8 cellular contexts compared by ENCODE assay signal in the genomic region with DNA sequence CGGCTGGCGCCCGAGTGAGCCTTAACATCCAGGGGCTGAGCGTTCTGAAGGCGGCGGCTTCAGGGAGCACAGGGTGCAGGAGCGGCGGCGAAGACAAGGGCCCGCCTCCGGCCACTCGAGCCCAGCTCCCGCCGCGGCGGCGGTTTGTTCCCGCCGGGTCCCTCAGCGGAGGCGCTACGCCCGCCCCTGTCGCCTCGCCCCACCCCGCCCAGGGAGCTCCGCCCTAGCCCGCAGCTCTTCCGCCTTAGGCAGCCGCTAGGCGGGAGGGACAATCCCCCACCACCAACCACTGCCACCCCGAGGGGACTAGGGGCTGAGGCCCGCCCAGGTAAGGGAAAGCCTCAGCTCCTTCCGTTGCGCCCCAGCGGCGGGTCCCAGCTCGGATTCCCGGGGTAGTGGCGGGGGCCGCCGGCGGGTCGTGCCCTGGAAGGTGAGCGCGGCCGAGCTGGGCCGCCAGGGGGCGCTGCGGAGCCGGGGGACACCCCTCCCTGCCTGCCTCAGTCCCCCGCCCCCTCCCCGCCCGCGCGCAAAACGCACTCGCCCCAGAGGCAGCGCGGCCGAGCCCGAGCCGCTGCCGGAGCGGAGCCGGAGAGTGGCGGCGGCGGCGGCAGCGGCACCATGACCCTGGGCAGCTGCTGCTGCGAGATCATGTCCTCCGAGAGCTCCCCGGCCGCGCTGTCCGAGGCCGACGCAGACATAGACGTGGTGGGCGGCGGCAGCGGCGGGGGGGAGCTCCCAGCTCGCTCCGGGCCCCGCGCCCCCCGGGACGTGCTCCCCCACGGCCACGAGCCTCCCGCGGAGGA. TPM values are rescaled to one million over a fixed set of nuclear protein-coding genes. Genes with fewer than 3 reads are reported as not detected.
DNase-seq lines count a peak whose midpoint lies in the region; ATAC-seq and TF ChIP-seq lines count a peak whose summit lies in the region.

A gene (plus strand): TSS at position 527 of the 803 bp plus-strand sequence. CDS start 92 bp downstream, at position 619.

- WGBS in urinary bladder, result under 1% methylated on average over 94 of the region's 94 CpGs

- H3K27me3 Mint-ChIP-seq in activated naive CD4-positive, alpha-beta T cell treated with anti-CD3 and anti-CD28 coated beads, Interleukin-2, amount 50 U/mL, for 24 hours, result peaks cover 18% of the 10 kb centered on the region
- peaks cover 45% of the 10 kb centered on the region for H3K27me3 Mint-ChIP-seq in progenitor cell of endocrine pancreas

- H3K27ac ChIP-seq in HCT116 (ENCODE audit: low read depth, low read length) (peak within 1 kb of the TSS; percentile 96), urinary bladder (ENCODE audit: low read depth) (peak within 1 kb of the TSS; percentile 41)

- POLR2A ChIA-PET in HCT116 (lab: Charles Lee), result interaction anchor here (0.7 to 1.1 kb wide), 5 partner anchors 11 to 290 kb away, joined by 3 to 5 read pairs (median 4); no protein-coding TSS in a partner anchor

- peaks cover 33% of the 10 kb centered on the region for H3K79me2 ChIP-seq in HCT116 (ENCODE audit: insufficient read depth, low read length)

- H3K36me3 Mint-ChIP-seq in activated naive CD4-positive, alpha-beta T cell treated with anti-CD3 and anti-CD28 coated beads, Interleukin-2, amount 50 U/mL, for 24 hours, result no peaks in the 10 kb centered on the region
- no peaks in the 10 kb centered on the region for H3K36me3 Mint-ChIP-seq in progenitor cell of endocrine pancreas (ENCODE audit: insufficient read depth)

- peaks cover 3 to 9% of the 10 kb centered on the region in 2 experiments; a peak in 3 of 4 replicates for H3K4me1 ChIP-seq in HCT116 (ENCODE audit: control insufficient read depth in 1 of 2, insufficient read depth in 2 of 2, low read length in 2 of 2)
- H3K4me1 ChIP-seq in urinary bladder (ENCODE audit: insufficient read depth), result peaks cover 2% of the 10 kb centered on the region

- TF ChIP-seq RAD21 in HCT116 (IDR thresholded peaks at IDR 0.05; ENCODE audit: low read depth), result peak; percentile 38; the same call in 1 of the 2 replicates

- DNase-seq in GM10266 (ENCODE audit: extremely low spot score), result peak; percentile 99
- DNase-seq in HCT116 (ENCODE audit: low read depth, low spot score), result peak; percentile 79
- peak; percentile 82 for DNase-seq in MG63
- peak; percentile 82 for DNase-seq in SK-N-DZ (ENCODE audit: low spot score)
- DNase-seq in cardiac septum (ENCODE audit: low spot score), result peak; percentile 92
- DNase-seq in progenitor cell of endocrine pancreas (ENCODE audit: low spot score, unreplicated experiment), result peak; percentile 95

- peak; percentile 89 for ATAC-seq in HCT116

- intact Hi-C loops in HCT116 (cut with micrococcal nuclease), result loop anchor here (1.0 to 5.0 kb wide), 2 partner anchors 185 to 273 kb away; no protein-coding TSS in a partner anchor
- intact Hi-C loops in cardiac septum (cut with DNase I), result loop anchor here (5.0 kb wide), 2 partner anchors 135 to 260 kb away; no protein-coding TSS in a partner anchor

- H4K20me1 ChIP-seq in HCT116 (ENCODE audit: insufficient read depth), result no peaks in the 10 kb centered on the region

- no peaks in the 10 kb centered on the region for H3K9me3 ChIP-seq in HCT116 (ENCODE audit: control insufficient read depth in 1 of 2, insufficient read depth in 1 of 2, low read depth in 1 of 2, low read length in 2 of 2)
- no peaks in the 10 kb centered on the region for H3K9me3 ChIP-seq in MG63

- H3K36me3 ChIP-seq in HCT116 (ENCODE audit: control insufficient read depth in 1 of 2, insufficient read depth in 2 of 2, low read length in 2 of 2) (no peaks in the 10 kb centered on the region), MG63 (peaks cover 3% of the 10 kb centered on the region; the same call in 1 of the 2 replicates), urinary bladder (ENCODE audit: insufficient read depth) (no peaks in the 10 kb centered on the region)

- RAD21 ChIA-PET in HCT116 (lab: Charles Lee; ENCODE audit: low non-redundant PET in 1 of 2, low total read pairs in 2 of 2, uncharacterized antibody in 2 of 2, unreplicated experiment in 2 of 2), result interaction anchor here (0.6 to 1.3 kb wide), 6 partner anchors 132 to 294 kb away, joined by 3 to 11 read pairs (median 5); no protein-coding TSS in a partner anchor

- H2AFZ ChIP-seq in HCT116 (ENCODE audit: low read depth, low read length, poor library complexity, severe bottlenecking), result no peak within 1 kb of the TSS

- peak; percentile 55 for TF ChIP-seq POLR2A in HCT116 (IDR thresholded peaks at IDR 0.05; ENCODE audit: borderline replicate concordance, extremely low read depth, insufficient read depth, insufficient read length)

- peak within 1 kb of the TSS; percentile 65 for H3K27ac Mint-ChIP-seq in activated naive CD4-positive, alpha-beta T cell treated with anti-CD3 and anti-CD28 coated beads, Interleukin-2, amount 50 U/mL, for 24 hours
- H3K27ac Mint-ChIP-seq in progenitor cell of endocrine pancreas, result no peak within 1 kb of the TSS

- H3K4me3 ChIP-seq in HCT116 (replicated peaks in 1 of 2; ENCODE audit: low read depth in 1 of 2, low read length in 2 of 2), result peak within 1 kb of the TSS; percentile 86 to 95
- H3K4me3 ChIP-seq in MG63, result peak within 1 kb of the TSS; percentile 82
- peak within 1 kb of the TSS; percentile 51 for H3K4me3 ChIP-seq in urinary bladder (ENCODE audit: low read depth, low read length)

- no peaks in the 10 kb centered on the region for H3K9me2 ChIP-seq in HCT116 (ENCODE audit: insufficient read depth)

- peak within 1 kb of the TSS; percentile 92 for H3K4me3 Mint-ChIP-seq in activated naive CD4-positive, alpha-beta T cell treated with anti-CD3 and anti-CD28 coated beads, Interleukin-2, amount 50 U/mL, for 24 hours
- peak within 1 kb of the TSS; percentile 68 for H3K4me3 Mint-ChIP-seq in progenitor cell of endocrine pancreas (ENCODE audit: low read depth)

- CTCF ChIA-PET in HCT116 (lab: Charles Lee), result interaction anchor here (0.7 to 4.2 kb wide), 48 partner anchors 9 to 507 kb away, joined by 3 to 87 read pairs (median 5); a partner anchor contains a TSS

- BruUV-seq in HCT116 (replicated peaks; lab: Mats Ljungman, UMichigan), result no TSS peak

- H3K4me2 ChIP-seq in HCT116 (ENCODE audit: low read length), result peak within 1 kb of the TSS; percentile 88

- H3K9me3 Mint-ChIP-seq in activated naive CD4-positive, alpha-beta T cell treated with anti-CD3 and anti-CD28 coated beads, Interleukin-2, amount 50 U/mL, for 24 hours, result no peaks in the 10 kb centered on the region
- H3K9me3 Mint-ChIP-seq in progenitor cell of endocrine pancreas (ENCODE audit: low read depth), result no peaks in the 10 kb centered on the region

- H3K9ac ChIP-seq in HCT116 (ENCODE audit: low read length), result peak within 1 kb of the TSS; percentile 89

- H3K27me3 ChIP-seq in HCT116 (ENCODE audit: insufficient read depth, low read length) (no peaks in the 10 kb centered on the region), MG63 (no peaks in the 10 kb centered on the region)

- H3K4me1 Mint-ChIP-seq in activated naive CD4-positive, alpha-beta T cell treated with anti-CD3 and anti-CD28 coated beads, Interleukin-2, amount 50 U/mL, for 24 hours, result peaks cover 30% of the 10 kb centered on the region
- H3K4me1 Mint-ChIP-seq in progenitor cell of endocrine pancreas (ENCODE audit: low read depth), result peaks cover 10% of the 10 kb centered on the region

- TF ChIP-seq CTCF in GM10266 (IDR thresholded peaks at IDR 0.05; ENCODE audit: control insufficient read depth, insufficient read depth, low read depth, missing control alignments) (peak; percentile 80), HCT116 (IDR thresholded peaks at IDR 0.05 in 2 of 3, conservative IDR thresholded peaks at IDR 0.05 in 1 of 3; ENCODE audit: borderline replicate concordance in 1 of 3, insufficient read depth in 1 of 3, low read depth in 2 of 3, low read length in 2 of 3) (peak; percentile 78 to 81 (median 81)), progenitor cell of endocrine pancreas (IDR thresholded peaks at IDR 0.05; ENCODE audit: unreplicated experiment) (peak; percentile 100)

TF ChIP-seq in HCT116, 20 proteins besides CTCF, POLR2A, EP300 and RAD21 (continues in another document):
- TF ChIP-seq TCF7L2 (IDR thresholded peaks at IDR 0.05; ENCODE audit: borderline replicate concordance, extremely low read depth, insufficient read depth, insufficient read length) (peak; percentile 22), CBX3 (IDR thresholded peaks at IDR 0.05; ENCODE audit: low read depth) (peak; percentile 67; the same call in 1 of the 2 replicates), POLR2AphosphoS5 (IDR thresholded peaks at IDR 0.05; ENCODE audit: low read depth, low read length) (peak; percentile 72), ZFX (IDR thresholded peaks at IDR 0.05) (peak; percentile 86; the same call in 1 of the 2 replicates), YY1 (IDR thresholded peaks at IDR 0.05; ENCODE audit: extremely low read depth, insufficient replicate concordance, low read depth, low read length) (peak; percentile 29), ELF1 (IDR thresholded peaks at IDR 0.05; ENCODE audit: borderline replicate concordance, low read depth) (no peak; the same call in 1 of the 2 replicates), SP1 (IDR thresholded peaks at IDR 0.05; ENCODE audit: low read depth) (peak; percentile 66; the same call in 1 of the 2 replicates), SIN3A (IDR thresholded peaks at IDR 0.05; ENCODE audit: low read depth) (peak; percentile 52), EGR1 (IDR thresholded peaks at IDR 0.05; ENCODE audit: low read depth) (peak; percentile 57), FOSL1 (IDR thresholded peaks at IDR 0.05; ENCODE audit: low read depth) (no peak), EZH2 (IDR thresholded peaks at IDR 0.05) (no peak)
- TF ChIP-seq, protein P1, sequence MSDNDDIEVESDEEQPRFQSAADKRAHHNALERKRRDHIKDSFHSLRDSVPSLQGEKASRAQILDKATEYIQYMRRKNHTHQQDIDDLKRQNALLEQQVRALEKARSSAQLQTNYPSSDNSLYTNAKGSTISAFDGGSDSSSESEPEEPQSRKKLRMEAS (IDR thresholded peaks at IDR 0.05), result peak; percentile 68

RNA-seq across cellular contexts. Expression of the gene that starts here (rescaled TPM):
- 1.9 TPM for total RNA-seq in HCT116 (2021; ENCODE audit: unreplicated experiment)
- 1.0 and 1.5 TPM in 2 replicates for polyA plus RNA-seq in HCT116 (2012)
- total RNA-seq in MG63 (2014; rRNA removed; shearing (Covaris generic); ENCODE audit: low replicate concordance), result 0.03 and 0.94 TPM in 2 replicates
- polyA plus RNA-seq in SK-N-DZ (2014; cell fraction: cytosol; rRNA removed), result not detected in 2 replicates
- polyA plus RNA-seq in SK-N-DZ (2014; cell fraction: nucleus; rRNA removed), result 0.14 and 0.18 TPM in 2 replicates
- total RNA-seq in cardiac septum, result 0.08 TPM
- total RNA-seq in progenitor cell of endocrine pancreas, result 0.05 TPM in 1 of 2 replicates, not detected in the other
- 0.85 TPM for total RNA-seq in urinary bladder
- polyA plus RNA-seq in urinary bladder, result 0.19 TPM

Comparison
In these comparisons a context has a peak if more than half of its experiments do, and no peak if none do; other contexts are left out.
1. Peak in every context shown above with its lines: DNase-seq, ATAC-seq, H3K4me3 ChIP-seq and H3K27ac ChIP-seq.
2. Peak in DNase-seq and H3K4me3 ChIP-seq in MG63; RNA of the gene not detected or under 1 TPM.
3. Peak in DNase-seq in cardiac septum; RNA of the gene not detected or under 1 TPM.
4. Peak in DNase-seq in progenitor cell of endocrine pancreas; RNA of the gene not detected or under 1 TPM.